20 cellular contexts compared by ENCODE assay signal in the genomic region with DNA sequence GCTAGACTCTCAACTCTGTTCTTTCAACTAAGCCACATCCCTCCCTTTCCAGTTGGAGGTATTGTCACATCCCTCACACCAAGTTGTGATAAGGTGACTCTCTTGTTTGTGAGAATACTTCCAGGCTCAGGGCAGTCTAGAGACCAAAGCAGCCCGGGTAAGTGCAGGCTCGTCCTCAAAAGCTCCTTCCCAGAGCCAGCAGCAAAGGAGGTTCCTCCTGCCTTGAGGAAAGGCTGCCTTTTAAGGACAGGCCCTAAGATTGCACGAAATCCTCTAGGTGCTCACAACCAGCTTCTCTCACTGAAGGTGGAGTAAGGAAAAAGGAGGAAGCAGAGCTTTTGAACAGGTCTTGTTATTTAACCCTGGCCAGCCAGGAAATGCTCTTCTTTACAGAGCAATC.
"Had no signal": no experiment of that assay in that cellular context is flagged by ENCODE, and none has a peak within 500 bp of the region (broad histone marks: within the 10 kb centered on the region; RNA-seq: fewer than 3 reads in every experiment).

No MANE protein-coding gene starts in this region.

- H3K9me3 Mint-ChIP-seq: mesothelial cell of epicardium; natural killer cell; neural crest cell; stimulated activated naive B cell treated with anti-CD40 and anti-IgM and Interleukin-4, amounts not matched to agents 10 μg/mL and 1 μg/mL and 100 μg/mL, for 72 hours; type B pancreatic cell had no signal

- H3K4me3 Mint-ChIP-seq: mesothelial cell of epicardium; natural killer cell; neural crest cell; stimulated activated naive B cell treated with anti-CD40 and anti-IgM and Interleukin-4, amounts not matched to agents 10 μg/mL and 1 μg/mL and 100 μg/mL, for 72 hours; type B pancreatic cell had no signal

- H3K27me3 ChIP-seq: colonic mucosa, foreskin keratinocyte, hepatocyte, ovary, right atrium auricular region, sigmoid colon had no signal

- ATAC-seq: foreskin keratinocyte; natural killer cell; stimulated activated naive B cell treated with anti-CD40 and anti-IgM and Interleukin-4, amounts not matched to agents 10 μg/mL and 1 μg/mL and 100 μg/mL, for 72 hours had no signal

- H3K4me3 ChIP-seq: colonic mucosa, hepatocyte, ovary, right atrium auricular region, sigmoid colon, skin epidermis had no signal

- H3K4me2 ChIP-seq: hepatocyte had no signal

- H3K27ac Mint-ChIP-seq: mesothelial cell of epicardium; natural killer cell; stimulated activated naive B cell treated with anti-CD40 and anti-IgM and Interleukin-4, amounts not matched to agents 10 μg/mL and 1 μg/mL and 100 μg/mL, for 72 hours; type B pancreatic cell had no signal

- H3K27ac ChIP-seq: colonic mucosa, foreskin keratinocyte, hepatocyte, ovary, right atrium auricular region, sigmoid colon, skin epidermis had no signal

- H3K9me3 ChIP-seq: colonic mucosa, ovary, right atrium auricular region, sigmoid colon had no signal

- H2AFZ ChIP-seq: hepatocyte had no signal

- DNase-seq: colonic mucosa; dermis blood vessel endothelial cell; erythroblast; foreskin keratinocyte; head of caudate nucleus; kidney glomerular epithelial cell; natural killer cell; ovary; sigmoid colon; stimulated activated CD4-positive, alpha-beta T cell treated with anti-CD3 and anti-CD28 coated beads, Interleukin-2, amount 100 ng/mL, for 24 hours; stimulated activated CD4-positive, alpha-beta T cell treated with anti-CD3 and anti-CD28 coated beads, Interleukin-4, amount 100 ng/mL, for 4 hours; stimulated activated naive B cell treated with anti-CD40 and anti-IgM and Interleukin-4, amounts not matched to agents 10 μg/mL and 1 μg/mL and 100 μg/mL, for 72 hours had no signal

- H3K4me1 ChIP-seq: foreskin keratinocyte had no signal

- H3K4me1 Mint-ChIP-seq: natural killer cell; stimulated activated naive B cell treated with anti-CD40 and anti-IgM and Interleukin-4, amounts not matched to agents 10 μg/mL and 1 μg/mL and 100 μg/mL, for 72 hours had no signal

- H3K27me3 Mint-ChIP-seq: stimulated activated naive B cell treated with anti-CD40 and anti-IgM and Interleukin-4, amounts not matched to agents 10 μg/mL and 1 μg/mL and 100 μg/mL, for 72 hours had no signal

- H3K36me3 ChIP-seq: colonic mucosa, ovary, right atrium auricular region, sigmoid colon had no signal

- H3K36me3 Mint-ChIP-seq: mesothelial cell of epicardium; natural killer cell; stimulated activated naive B cell treated with anti-CD40 and anti-IgM and Interleukin-4, amounts not matched to agents 10 μg/mL and 1 μg/mL and 100 μg/mL, for 72 hours; type B pancreatic cell had no signal

- FAIRE-seq: endothelial cell of umbilical vein, urothelium cell line had no signal
